In genomic region chr7:154409703-154410311, GRCh38 we compare ENCODE assay signal across 12 cellular contexts.
DNase-seq lines count a peak whose midpoint lies in the region; ATAC-seq and TF ChIP-seq lines count a peak whose summit lies in the region.
"Had no signal": no experiment of that assay in that cellular context is flagged by ENCODE, and none has a peak within 500 bp of the region (broad histone marks: within the 10 kb centered on the region; RNA-seq: fewer than 3 reads in every experiment).

No MANE protein-coding gene starts in this region.

- H3K27ac ChIP-seq in HEK293 (ENCODE audit: extremely low read depth, low read depth, low read length) (no peak overlapping the region), caudate nucleus (ENCODE audit: low read depth, low read length) (peak overlapping the region; percentile 79), transverse colon (no peak overlapping the region)
- H3K27ac ChIP-seq: right atrium auricular region, tibial artery had no signal

- POLR2A ChIA-PET in HEK293 (lab: Yijun Ruan, JAX): no interaction called here

- no peaks in the 10 kb centered on the region for H3K27me3 Mint-ChIP-seq in activated T-cell treated with anti-CD3 and anti-CD28 coated beads, Interleukin-2, amount 50 U/mL, for 24 hours

- TF ChIP-seq CTCF in HEK293 (tag by site-specific recombination; IDR thresholded peaks at IDR 0.05) (no peak), transverse colon (IDR thresholded peaks at IDR 0.05) (no peak)

- WGBS in transverse colon (ENCODE audit: low coverage in 1 of 2), 2 donors: 36% methylated on average over 3 to 5 of the region's 5 CpGs

- H3K36me3 ChIP-seq in HEK293 (ENCODE audit: control insufficient read depth in 2 of 2, insufficient read depth in 1 of 2, low read length in 2 of 2) (no peaks in the 10 kb centered on the region), transverse colon (no peaks in the 10 kb centered on the region)
- H3K36me3 ChIP-seq: right atrium auricular region, tibial artery had no signal

- H3K4me1 Mint-ChIP-seq in activated T-cell treated with anti-CD3 and anti-CD28 coated beads, Interleukin-2, amount 50 U/mL, for 24 hours (ENCODE audit: low read depth): no peaks in the 10 kb centered on the region

- no peaks in the 10 kb centered on the region for H3K9me3 ChIP-seq in HEK293 (ENCODE audit: control insufficient read depth, insufficient read depth, low read depth, low read length)
- H3K9me3 ChIP-seq in transverse colon: no peaks in the 10 kb centered on the region
- H3K9me3 ChIP-seq: right atrium auricular region, tibial artery had no signal

- H3K36me3 Mint-ChIP-seq in activated T-cell treated with anti-CD3 and anti-CD28 coated beads, Interleukin-2, amount 50 U/mL, for 24 hours (ENCODE audit: low read depth): no peaks in the 10 kb centered on the region

- peaks cover 15% of the 10 kb centered on the region for H3K9me3 Mint-ChIP-seq in activated T-cell treated with anti-CD3 and anti-CD28 coated beads, Interleukin-2, amount 50 U/mL, for 24 hours

- intact Hi-C loops in transverse colon (cut with DNase I; ENCODE audit: low total_unique reads): no loop called here

- no peak for TF ChIP-seq POLR2A in transverse colon (IDR thresholded peaks at IDR 0.05)

- no peak overlapping the region for H3K4me3 Mint-ChIP-seq in activated T-cell treated with anti-CD3 and anti-CD28 coated beads, Interleukin-2, amount 50 U/mL, for 24 hours

- H3K4me3 ChIP-seq in HEK293 (ENCODE audit: low read depth, low read length) (no peak overlapping the region), transverse colon (no peak overlapping the region)
- H3K4me3 ChIP-seq: right atrium auricular region, tibial artery had no signal

- no peaks in the 10 kb centered on the region for H3K4me1 ChIP-seq in HEK293 (ENCODE audit: control insufficient read depth, insufficient read depth, low read length)
- H3K4me1 ChIP-seq in transverse colon: no peaks in the 10 kb centered on the region
- H3K4me1 ChIP-seq: right atrium auricular region, tibial artery had no signal

- CTCF ChIA-PET in HEK293 (lab: Yijun Ruan, JAX): no interaction called here

- in situ Hi-C loops in transverse colon (cut with MboI; ENCODE audit: low pct_ligation_motif_present in 1 of 4, low pct_unique_long_range_greater_than_20kb in 1 of 4, low sequenced_read_pairs in 3 of 4): no loop called here

- no peak overlapping the region for H3K27ac Mint-ChIP-seq in activated T-cell treated with anti-CD3 and anti-CD28 coated beads, Interleukin-2, amount 50 U/mL, for 24 hours

- DNase-seq in NCI-H226: peak; percentile 16
- DNase-seq in caudate nucleus (lab: John Stamatoyannopoulos, UW): peak in 1 of 61 donors; percentile 45
- peak; percentile 41 for DNase-seq in midbrain (lab: John Stamatoyannopoulos, UW)
- DNase-seq in activated T-cell treated with anti-CD3 and anti-CD28 coated beads, Interleukin-2, amount 50 U/mL, for 24 hours: no peak
- no peak for DNase-seq in transverse colon
- DNase-seq in NCI-H345 treated with DMSO at 0.1 percent for 48 hours (lab: John Stamatoyannopoulos, UW; ENCODE audit: unreplicated experiment): no peak
- DNase-seq: DMS153, NCI-H748 treated with DMSO at 0.1 percent for 48 hours, tibial artery had no signal

- H3K27me3 ChIP-seq in transverse colon: no peaks in the 10 kb centered on the region
- H3K27me3 ChIP-seq: right atrium auricular region, tibial artery had no signal

- no peak for TF ChIP-seq EP300 in transverse colon (IDR thresholded peaks at IDR 0.05; ENCODE audit: low read depth)

- ATAC-seq in HG03045 (IDR thresholded peaks at IDR 0.05; ENCODE audit: unreplicated experiment): no peak

TF ChIP-seq in HEK293, 187 proteins besides CTCF, POLR2A, EP300 and RAD21:
- no peak for TF ChIP-seq BCL11A (tag by site-specific recombination; IDR thresholded peaks at IDR 0.05; ENCODE audit: low read depth)
- TF ChIP-seq, protein P1, sequence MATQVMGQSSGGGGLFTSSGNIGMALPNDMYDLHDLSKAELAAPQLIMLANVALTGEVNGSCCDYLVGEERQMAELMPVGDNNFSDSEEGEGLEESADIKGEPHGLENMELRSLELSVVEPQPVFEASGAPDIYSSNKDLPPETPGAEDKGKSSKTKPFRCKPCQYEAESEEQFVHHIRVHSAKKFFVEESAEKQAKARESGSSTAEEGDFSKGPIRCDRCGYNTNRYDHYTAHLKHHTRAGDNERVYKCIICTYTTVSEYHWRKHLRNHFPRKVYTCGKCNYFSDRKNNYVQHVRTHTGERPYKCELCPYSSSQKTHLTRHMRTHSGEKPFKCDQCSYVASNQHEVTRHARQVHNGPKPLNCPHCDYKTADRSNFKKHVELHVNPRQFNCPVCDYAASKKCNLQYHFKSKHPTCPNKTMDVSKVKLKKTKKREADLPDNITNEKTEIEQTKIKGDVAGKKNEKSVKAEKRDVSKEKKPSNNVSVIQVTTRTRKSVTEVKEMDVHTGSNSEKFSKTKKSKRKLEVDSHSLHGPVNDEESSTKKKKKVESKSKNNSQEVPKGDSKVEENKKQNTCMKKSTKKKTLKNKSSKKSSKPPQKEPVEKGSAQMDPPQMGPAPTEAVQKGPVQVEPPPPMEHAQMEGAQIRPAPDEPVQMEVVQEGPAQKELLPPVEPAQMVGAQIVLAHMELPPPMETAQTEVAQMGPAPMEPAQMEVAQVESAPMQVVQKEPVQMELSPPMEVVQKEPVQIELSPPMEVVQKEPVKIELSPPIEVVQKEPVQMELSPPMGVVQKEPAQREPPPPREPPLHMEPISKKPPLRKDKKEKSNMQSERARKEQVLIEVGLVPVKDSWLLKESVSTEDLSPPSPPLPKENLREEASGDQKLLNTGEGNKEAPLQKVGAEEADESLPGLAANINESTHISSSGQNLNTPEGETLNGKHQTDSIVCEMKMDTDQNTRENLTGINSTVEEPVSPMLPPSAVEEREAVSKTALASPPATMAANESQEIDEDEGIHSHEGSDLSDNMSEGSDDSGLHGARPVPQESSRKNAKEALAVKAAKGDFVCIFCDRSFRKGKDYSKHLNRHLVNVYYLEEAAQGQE (tag by site-specific recombination; IDR thresholded peaks at IDR 0.05): peak; percentile 93

Comparison
In these comparisons a context has a peak if more than half of its experiments do, and no peak if none do; other contexts are left out.
1. DNase-seq: peak in NCI-H226 (single experiment) and midbrain (single experiment); none in activated T-cell treated with anti-CD3 and anti-CD28 coated beads, Interleukin-2, amount 50 U/mL, for 24 hours (single experiment), transverse colon (single experiment) and NCI-H345 treated with DMSO at 0.1 percent for 48 hours (single experiment).